Comparison of ENCODE assay signal across 3 cellular contexts in the genomic region with DNA sequence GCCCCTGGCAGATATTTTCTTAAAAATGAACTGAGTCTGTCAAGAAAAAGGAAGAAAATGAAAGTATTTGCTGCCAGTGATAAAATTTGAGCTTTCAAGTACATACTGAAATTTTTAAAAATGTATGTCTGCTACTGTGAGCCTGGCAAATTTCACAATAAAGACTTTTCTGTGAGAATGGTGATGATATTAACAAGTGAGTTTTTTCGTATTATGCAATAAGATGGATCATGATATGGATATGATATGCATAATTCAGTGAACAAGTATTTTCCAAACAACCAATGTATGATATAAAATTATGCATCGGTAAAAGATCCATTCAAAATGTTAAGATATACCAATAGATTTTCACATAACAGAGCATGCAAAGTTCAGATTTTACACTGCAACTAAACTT.
A peak's percentile ranks its signal among the peaks of the same experiment; 100 is the strongest.
TF ChIP-seq lines count a peak whose summit lies in the region.

No MANE protein-coding gene starts in this region.

TF ChIP-seq in HepG2, 621 proteins besides CTCF, POLR2A, EP300 and RAD21:
- TF ChIP-seq CEBPB (IDR thresholded peaks at IDR 0.05; ENCODE audit: borderline replicate concordance, low read depth, low read length): peak; percentile 43; the same call in 1 of the 2 replicates
- TF ChIP-seq, protein P1, sequence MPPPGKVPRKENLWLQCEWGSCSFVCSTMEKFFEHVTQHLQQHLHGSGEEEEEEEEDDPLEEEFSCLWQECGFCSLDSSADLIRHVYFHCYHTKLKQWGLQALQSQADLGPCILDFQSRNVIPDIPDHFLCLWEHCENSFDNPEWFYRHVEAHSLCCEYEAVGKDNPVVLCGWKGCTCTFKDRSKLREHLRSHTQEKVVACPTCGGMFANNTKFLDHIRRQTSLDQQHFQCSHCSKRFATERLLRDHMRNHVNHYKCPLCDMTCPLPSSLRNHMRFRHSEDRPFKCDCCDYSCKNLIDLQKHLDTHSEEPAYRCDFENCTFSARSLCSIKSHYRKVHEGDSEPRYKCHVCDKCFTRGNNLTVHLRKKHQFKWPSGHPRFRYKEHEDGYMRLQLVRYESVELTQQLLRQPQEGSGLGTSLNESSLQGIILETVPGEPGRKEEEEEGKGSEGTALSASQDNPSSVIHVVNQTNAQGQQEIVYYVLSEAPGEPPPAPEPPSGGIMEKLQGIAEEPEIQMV (CRISPR knock-in tag; IDR thresholded peaks at IDR 0.05; ENCODE audit: low read depth): no peak
TF ChIP-seq in HepG2: peak in this region for 1.

TF ChIP-seq in IMR-90, 13 proteins besides CTCF, POLR2A, EP300 and RAD21:
- TF ChIP-seq RFX5 (IDR thresholded peaks at IDR 0.05; ENCODE audit: low read depth, low read length): no peak
- TF ChIP-seq, protein P2, sequence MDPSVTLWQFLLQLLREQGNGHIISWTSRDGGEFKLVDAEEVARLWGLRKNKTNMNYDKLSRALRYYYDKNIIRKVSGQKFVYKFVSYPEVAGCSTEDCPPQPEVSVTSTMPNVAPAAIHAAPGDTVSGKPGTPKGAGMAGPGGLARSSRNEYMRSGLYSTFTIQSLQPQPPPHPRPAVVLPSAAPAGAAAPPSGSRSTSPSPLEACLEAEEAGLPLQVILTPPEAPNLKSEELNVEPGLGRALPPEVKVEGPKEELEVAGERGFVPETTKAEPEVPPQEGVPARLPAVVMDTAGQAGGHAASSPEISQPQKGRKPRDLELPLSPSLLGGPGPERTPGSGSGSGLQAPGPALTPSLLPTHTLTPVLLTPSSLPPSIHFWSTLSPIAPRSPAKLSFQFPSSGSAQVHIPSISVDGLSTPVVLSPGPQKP (IDR thresholded peaks at IDR 0.05; ENCODE audit: borderline replicate concordance, low read depth, low read length): no peak
- TF ChIP-seq CEBPB (IDR thresholded peaks at IDR 0.05; ENCODE audit: low read depth, low read length): peak; percentile 55; the same call in 1 of the 2 replicates
- no peak for TF ChIP-seq SMC3 (IDR thresholded peaks at IDR 0.05; ENCODE audit: low read depth, low read length)
- TF ChIP-seq, protein P3, sequence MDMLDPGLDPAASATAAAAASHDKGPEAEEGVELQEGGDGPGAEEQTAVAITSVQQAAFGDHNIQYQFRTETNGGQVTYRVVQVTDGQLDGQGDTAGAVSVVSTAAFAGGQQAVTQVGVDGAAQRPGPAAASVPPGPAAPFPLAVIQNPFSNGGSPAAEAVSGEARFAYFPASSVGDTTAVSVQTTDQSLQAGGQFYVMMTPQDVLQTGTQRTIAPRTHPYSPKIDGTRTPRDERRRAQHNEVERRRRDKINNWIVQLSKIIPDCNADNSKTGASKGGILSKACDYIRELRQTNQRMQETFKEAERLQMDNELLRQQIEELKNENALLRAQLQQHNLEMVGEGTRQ (IDR thresholded peaks at IDR 0.05; ENCODE audit: low read depth, low read length): no peak
TF ChIP-seq in IMR-90: peak in this region for 1.

TF ChIP-seq in K562, 482 proteins besides CTCF, POLR2A, EP300 and RAD21:
- no peak for TF ChIP-seq GABPB2 (CRISPR knock-in tag; conservative IDR thresholded peaks at IDR 0.05)
- TF ChIP-seq CEBPB (tag; IDR thresholded peaks at IDR 0.05): 0 out of 2 replicates have a peak, but pooled peaks have one; percentile 49
- TF ChIP-seq, protein P4, sequence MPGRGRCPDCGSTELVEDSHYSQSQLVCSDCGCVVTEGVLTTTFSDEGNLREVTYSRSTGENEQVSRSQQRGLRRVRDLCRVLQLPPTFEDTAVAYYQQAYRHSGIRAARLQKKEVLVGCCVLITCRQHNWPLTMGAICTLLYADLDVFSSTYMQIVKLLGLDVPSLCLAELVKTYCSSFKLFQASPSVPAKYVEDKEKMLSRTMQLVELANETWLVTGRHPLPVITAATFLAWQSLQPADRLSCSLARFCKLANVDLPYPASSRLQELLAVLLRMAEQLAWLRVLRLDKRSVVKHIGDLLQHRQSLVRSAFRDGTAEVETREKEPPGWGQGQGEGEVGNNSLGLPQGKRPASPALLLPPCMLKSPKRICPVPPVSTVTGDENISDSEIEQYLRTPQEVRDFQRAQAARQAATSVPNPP (IDR thresholded peaks at IDR 0.05; ENCODE audit: borderline replicate concordance, insufficient read depth, insufficient read length): no peak
- TF ChIP-seq MAZ (CRISPR knock-in tag; conservative IDR thresholded peaks at IDR 0.05 in 1 of 2, IDR thresholded peaks at IDR 0.05 in 1 of 2): no peak
- TF ChIP-seq, protein P5, sequence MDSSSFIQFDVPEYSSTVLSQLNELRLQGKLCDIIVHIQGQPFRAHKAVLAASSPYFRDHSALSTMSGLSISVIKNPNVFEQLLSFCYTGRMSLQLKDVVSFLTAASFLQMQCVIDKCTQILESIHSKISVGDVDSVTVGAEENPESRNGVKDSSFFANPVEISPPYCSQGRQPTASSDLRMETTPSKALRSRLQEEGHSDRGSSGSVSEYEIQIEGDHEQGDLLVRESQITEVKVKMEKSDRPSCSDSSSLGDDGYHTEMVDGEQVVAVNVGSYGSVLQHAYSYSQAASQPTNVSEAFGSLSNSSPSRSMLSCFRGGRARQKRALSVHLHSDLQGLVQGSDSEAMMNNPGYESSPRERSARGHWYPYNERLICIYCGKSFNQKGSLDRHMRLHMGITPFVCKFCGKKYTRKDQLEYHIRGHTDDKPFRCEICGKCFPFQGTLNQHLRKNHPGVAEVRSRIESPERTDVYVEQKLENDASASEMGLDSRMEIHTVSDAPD (CRISPR knock-in tag; IDR thresholded peaks at IDR 0.05): no peak
- no peak for TF ChIP-seq RBBP5 (IDR thresholded peaks at IDR 0.05; ENCODE audit: borderline replicate concordance, insufficient read depth, low read length, poor library complexity, severe bottlenecking)
- no peak for TF ChIP-seq ZNF717 (CRISPR knock-in tag; IDR thresholded peaks at IDR 0.05)
- TF ChIP-seq MED1 (CRISPR knock-in tag; IDR thresholded peaks at IDR 0.05; ENCODE audit: borderline replicate concordance): no peak
- TF ChIP-seq CEBPG (CRISPR knock-in tag; IDR thresholded peaks at IDR 0.05): no peak
- TF ChIP-seq CEBPG (tag; conservative IDR thresholded peaks at IDR 0.05 in 1 of 2, IDR thresholded peaks at IDR 0.05 in 1 of 2): peak; percentile 44 to 74; a peak in 3 of 4 replicates
- TF ChIP-seq RBM39 (optimal IDR thresholded peaks at IDR 0.05; ENCODE audit: low read depth, low read length): no peak
